ENCODE assay signal across 24 cellular contexts in the genomic region with DNA sequence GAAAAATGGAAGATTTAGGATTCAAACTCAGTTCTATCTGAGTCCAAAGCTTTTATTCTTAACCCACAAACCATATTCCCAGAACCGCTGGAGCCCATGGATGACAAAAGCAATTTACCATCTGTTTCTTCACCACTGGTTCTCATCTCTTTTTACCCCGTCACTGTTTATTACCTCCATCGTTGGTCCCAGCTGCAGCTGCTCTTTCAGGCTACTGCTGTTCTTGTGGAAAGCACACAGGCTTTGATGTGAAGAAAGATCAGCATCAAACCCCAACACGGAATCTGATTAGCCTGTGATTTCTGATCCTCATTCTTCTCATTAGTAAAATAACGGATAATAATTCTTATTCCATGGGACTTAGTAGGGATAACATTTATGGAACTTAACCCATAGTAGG. TPM values are rescaled to one million over a fixed set of nuclear protein-coding genes. Genes with fewer than 3 reads are reported as not detected.
A peak's percentile ranks its signal among the peaks of the same experiment; 100 is the strongest.
DNase-seq lines count a peak whose midpoint lies in the region; ATAC-seq and TF ChIP-seq lines count a peak whose summit lies in the region.
"Had no signal": no experiment of that assay in that cellular context is flagged by ENCODE, and none has a peak within 500 bp of the region (broad histone marks: within the 10 kb centered on the region; RNA-seq: fewer than 3 reads in every experiment).

No MANE protein-coding gene starts in this region.

- peaks cover 20% of the 10 kb centered on the region for H3K4me1 ChIP-seq in BE2C
- H3K4me1 ChIP-seq: A549 had no signal

- ATAC-seq in GM19324 (IDR thresholded peaks at IDR 0.05; ENCODE audit: low FRiP score, unreplicated experiment), result no peak
- ATAC-seq: A549, HepG2, Panc1 had no signal

- no peak for TF ChIP-seq CTCF in BE2C (IDR thresholded peaks at IDR 0.05; ENCODE audit: low read depth, low read length)

- H3K4me3 ChIP-seq in BE2C (ENCODE audit: low read depth, low read length), result peak overlapping the region; percentile 24
- H3K4me3 ChIP-seq: A549, GM23248 had no signal

- no peaks in the 10 kb centered on the region for H3K27me3 ChIP-seq in BE2C

- peak; percentile 56 for DNase-seq in BE2C
- peak; percentile 24 for DNase-seq in LHCN-M2 (ENCODE audit: low read depth)
- peak; percentile 87 for DNase-seq in NCI-H748 (lab: John Stamatoyannopoulos, UW; ENCODE audit: unreplicated experiment)
- DNase-seq in myocyte (ENCODE audit: low read depth), result peak; percentile 49
- no peak for DNase-seq in central memory CD4-positive, alpha-beta T cell
- no peak for DNase-seq in stimulated activated naive CD4-positive, alpha-beta T cell treated with Interleukin-2 at 50 U/mL for 16 hours (lab: John Stamatoyannopoulos, UW)
- DNase-seq: AML-193; C1 segment of cervical spinal cord; CD4-positive, alpha-beta memory T cell; COR-L47; DND-41; H7; Kasumi-1; NCI-H1105; NCI-H1436 treated with DMSO at 0.1 percent for 48 hours; NCI-H526 treated with DMSO at 0.1 percent for 48 hours; NK-92 treated with Interleukin-12 subunit alpha and Interleukin-12 subunit beta, amount 100 ng/mL, for 24 hours; SHP77; T-helper 1 cell had no signal

- H3K36me3 ChIP-seq in BE2C, result peaks cover 2% of the 10 kb centered on the region; the same call in 1 of the 2 replicates

- H3K9me3 ChIP-seq in BE2C, result no peaks in the 10 kb centered on the region
- H3K9me3 ChIP-seq: A549 had no signal

RNA-seq across cellular contexts. Expression of a gene that starts 9.5 kb away (rescaled TPM):
- polyA plus RNA-seq in BE2C (2012; ENCODE audit: insufficient read depth, insufficient read length, low read depth), result 84.5 TPM
- 17.5 and 22.8 TPM in 2 replicates for total RNA-seq in LHCN-M2 (2014; rRNA removed)
- polyA plus RNA-seq in LHCN-M2 (2012), result 11.3 TPM
- total RNA-seq in myocyte, result 14.7 and 16.4 TPM in 2 replicates
- 14.0 TPM for polyA plus RNA-seq in myocyte (2012)

RNA-seq across cellular contexts. Expression of a gene that starts 9.8 kb away (rescaled TPM):
- 30.6 TPM for polyA plus RNA-seq in BE2C (2012; ENCODE audit: insufficient read depth, insufficient read length, low read depth)
- total RNA-seq in LHCN-M2 (2014; rRNA removed) (22.7 and 27.3 TPM in 2 replicates), myocyte (13.3 and 14.8 TPM in 2 replicates)
- polyA plus RNA-seq in LHCN-M2 (2012), result 2.1 TPM
- 5.1 TPM for polyA plus RNA-seq in myocyte (2012)

Comparison
In these comparisons a context has a peak if more than half of its experiments do, and no peak if none do; other contexts are left out.
1. DNase-seq: peak in BE2C (single experiment), LHCN-M2 (single experiment), NCI-H748 (single experiment) and myocyte (single experiment); none in central memory CD4-positive, alpha-beta T cell (single experiment) and stimulated activated naive CD4-positive, alpha-beta T cell treated with Interleukin-2 at 50 U/mL for 16 hours (single experiment).